ENCODE assay signal across 10 cellular contexts in the genomic region with DNA sequence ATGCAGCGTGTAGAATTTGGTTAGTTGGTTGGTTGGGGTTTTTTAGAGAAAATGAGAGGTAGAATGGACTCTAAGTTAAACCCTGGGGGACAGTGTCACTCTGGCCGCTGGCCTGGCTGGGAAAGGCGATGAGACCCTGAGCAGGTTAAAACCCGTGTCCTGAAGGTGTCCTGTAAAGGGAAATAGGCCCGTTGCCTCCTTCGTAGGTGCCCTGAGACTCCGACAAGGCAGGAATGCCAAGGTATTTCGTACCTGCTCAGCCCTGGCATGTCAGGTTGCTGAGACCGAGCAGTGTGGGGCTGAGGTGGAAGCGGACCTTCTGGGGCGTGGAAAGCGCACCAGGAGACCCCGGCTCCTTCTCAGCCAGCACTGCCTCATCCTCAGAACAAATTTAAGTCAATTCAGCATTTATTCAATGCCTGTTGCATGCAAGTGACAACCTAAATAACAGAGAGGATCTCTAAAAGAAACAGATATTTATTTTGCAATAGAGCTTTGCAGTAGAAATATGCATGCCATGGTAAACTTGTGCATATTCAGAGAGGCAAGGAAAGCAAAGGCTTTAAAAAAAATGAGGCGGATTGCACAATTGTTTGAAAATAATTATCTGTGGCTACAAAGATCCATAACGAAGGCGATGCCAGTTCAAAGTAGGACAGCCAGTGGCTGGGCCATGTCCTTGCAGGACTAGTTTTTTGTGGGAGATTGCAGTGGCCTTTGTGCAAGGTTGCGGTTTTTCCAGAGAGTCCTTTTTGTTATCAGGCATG. TPM values are rescaled to one million over a fixed set of nuclear protein-coding genes. Genes with fewer than 3 reads are reported as not detected.
DNase-seq lines count a peak whose midpoint lies in the region; ATAC-seq, FAIRE-seq and TF ChIP-seq lines count a peak whose summit lies in the region.
"Had no signal": no experiment of that assay in that cellular context is flagged by ENCODE, and none has a peak within 500 bp of the region (broad histone marks: within the 10 kb centered on the region; RNA-seq: fewer than 3 reads in every experiment).

No MANE protein-coding gene starts in this region.

- peaks cover 25% of the 10 kb centered on the region for H3K27me3 Mint-ChIP-seq in activated naive CD8-positive, alpha-beta T cell treated with anti-CD3 and anti-CD28 coated beads, Interleukin-2, amount 10 ng/mL, durations not matched to agents 7 days and 5 days

- POLR2A ChIA-PET in SK-N-SH (lab: Yijun Ruan, JAX) (no interaction called here), HepG2 (lab: Yijun Ruan, JAX) (interaction anchor here (0.8 to 2.3 kb wide), 8 partner anchors 13 to 352 kb away, joined by 3 to 20 read pairs (median 6); a partner anchor contains a TSS)
- POLR2A ChIA-PET in activated naive CD8-positive, alpha-beta T cell treated with anti-CD3 and anti-CD28 coated beads, Interleukin-2, amount 10 ng/mL, durations not matched to agents 7 days and 5 days (lab: Charles Lee): interaction anchor here (0.6 to 1.0 kb wide), 2 partner anchors 150 to 151 kb away, joined by 3 read pairs; a partner anchor contains a TSS

- H3K9me2 ChIP-seq in SK-N-SH: no peaks in the 10 kb centered on the region

- no peak for TF ChIP-seq EP300 in SK-N-SH (IDR thresholded peaks at IDR 0.05; ENCODE audit: borderline replicate concordance in 1 of 2, low read depth in 1 of 2, low read length in 1 of 2)
- TF ChIP-seq EP300 in HepG2 (IDR thresholded peaks at IDR 0.05; ENCODE audit: low read depth in 2 of 2, low read length in 2 of 2): peak in 1 of 2 experiments; percentile 29; a peak in 1 of 4 replicates
- no peak for TF ChIP-seq EP300 in HepG2 (CRISPR knock-in tag; IDR thresholded peaks at IDR 0.05; ENCODE audit: borderline replicate concordance)
- TF ChIP-seq EP300 in stomach (IDR thresholded peaks at IDR 0.05): no peak

- DNase-seq in SK-N-SH (no peak), HepG2 (ENCODE audit: low spot score) (peak; percentile 59), stomach (no peak), midbrain (lab: John Stamatoyannopoulos, UW) (no peak), GOT3 (lab: John Stamatoyannopoulos, UW) (no peak), BE2C (no peak)
- no peak for DNase-seq in activated naive CD8-positive, alpha-beta T cell treated with anti-CD3 and anti-CD28 coated beads, Interleukin-2, amount 10 ng/mL, durations not matched to agents 7 days and 5 days
- DNase-seq: NCI-H1436 had no signal

- no peak overlapping the region for H2AFZ ChIP-seq in SK-N-SH (ENCODE audit: low read depth)
- no peak overlapping the region for H2AFZ ChIP-seq in HepG2 (ENCODE audit: low read length)

- intact Hi-C loops in HepG2 (cut with micrococcal nuclease; ENCODE audit: unreplicated experiment): loop anchor here (2.0 kb wide), 2 partner anchors 14 to 54 kb away; no protein-coding TSS in a partner anchor
- intact Hi-C loops in stomach (cut with DNase I; ENCODE audit: low total_unique reads): no loop called here

- H3K27ac Mint-ChIP-seq in activated naive CD8-positive, alpha-beta T cell treated with anti-CD3 and anti-CD28 coated beads, Interleukin-2, amount 10 ng/mL, durations not matched to agents 7 days and 5 days: peak overlapping the region; percentile 16

- H3K36me3 ChIP-seq in SK-N-SH (replicated peaks in 1 of 2; ENCODE audit: control insufficient read depth in 1 of 2, insufficient read depth in 2 of 2, low read length in 1 of 2) (no peaks in the 10 kb centered on the region), HepG2 (replicated peaks in 1 of 2; ENCODE audit: control insufficient read depth in 1 of 2, insufficient read depth in 2 of 2, low read length in 2 of 2) (peaks cover 3 to 5% of the 10 kb centered on the region in 2 experiments; a peak in 4 of 5 replicates), stomach (peaks cover 0 to under 1% (median 0%) of the 10 kb centered on the region in 4 donors), BE2C (no peaks in the 10 kb centered on the region; the same call in 1 of the 2 replicates)

- ATAC-seq in SK-N-SH treated with all-trans-retinoic acid at 6 μM for 48 hours (no peak), HepG2 (peak; percentile 15)
- ATAC-seq in activated naive CD8-positive, alpha-beta T cell treated with anti-CD3 and anti-CD28 coated beads, Interleukin-2, amount 10 ng/mL, durations not matched to agents 7 days and 5 days (ENCODE audit: low read depth): no peak

- no TSS peak for BruUV-seq in HepG2 (replicated peaks; lab: Mats Ljungman, UMichigan)

- peaks cover 22% of the 10 kb centered on the region for H3K4me1 Mint-ChIP-seq in activated naive CD8-positive, alpha-beta T cell treated with anti-CD3 and anti-CD28 coated beads, Interleukin-2, amount 10 ng/mL, durations not matched to agents 7 days and 5 days

- H3K9me3 ChIP-seq in SK-N-SH (no peaks in the 10 kb centered on the region), HepG2 (ENCODE audit: low read length) (no peaks in the 10 kb centered on the region), stomach (no peaks in the 10 kb centered on the region), BE2C (no peaks in the 10 kb centered on the region)

- H3K4me1 ChIP-seq in SK-N-SH (ENCODE audit: control insufficient read depth in 1 of 2, insufficient read depth in 2 of 2, low read depth in 1 of 2, low read length in 1 of 2) (peaks cover 0 to 7% of the 10 kb centered on the region in 2 experiments; a peak in 1 of 4 replicates), HepG2 (ENCODE audit: insufficient read depth, low read length) (peaks cover 49% of the 10 kb centered on the region), stomach (peaks cover 13 to 61% (median 55%) of the 10 kb centered on the region in 4 donors), BE2C (no peaks in the 10 kb centered on the region)

- H3K9ac ChIP-seq in SK-N-SH (no peak overlapping the region), HepG2 (ENCODE audit: insufficient read depth, low read depth, low read length) (peak overlapping the region; percentile 86)

- peaks cover 7% of the 10 kb centered on the region for H3K36me3 Mint-ChIP-seq in activated naive CD8-positive, alpha-beta T cell treated with anti-CD3 and anti-CD28 coated beads, Interleukin-2, amount 10 ng/mL, durations not matched to agents 7 days and 5 days

- H3K27ac ChIP-seq in SK-N-SH (ENCODE audit: low read depth in 2 of 2, low read length in 1 of 2): no peak overlapping the region
- peak overlapping the region; percentile 95 for H3K27ac ChIP-seq in HepG2 (ENCODE audit: extremely low read length, insufficient read depth, low read length)
- peak overlapping the region; percentile 86 to 98 (median 95) for H3K27ac ChIP-seq in stomach

- no peaks in the 10 kb centered on the region for H3K27me3 ChIP-seq in SK-N-SH (ENCODE audit: insufficient read depth)
- H3K27me3 ChIP-seq in HepG2 (ENCODE audit: control insufficient read depth in 1 of 2, insufficient read depth in 2 of 2, low read length in 2 of 2): no peaks in the 10 kb centered on the region; a peak in 1 of 5 replicates
- H3K27me3 ChIP-seq in stomach: no peaks in the 10 kb centered on the region
- H3K27me3 ChIP-seq in BE2C: peaks cover 52% of the 10 kb centered on the region

- in situ Hi-C loops in HepG2 (cut with HindIII; ENCODE audit: extremely low pct_ligation_motif_present, low pct_unique_long_range_greater_than_20kb): loop anchor here (5.0 kb wide), 1 partner anchor 106 kb away; no protein-coding TSS in a partner anchor

- peak overlapping the region; percentile 99 for H3K4me3 Mint-ChIP-seq in activated naive CD8-positive, alpha-beta T cell treated with anti-CD3 and anti-CD28 coated beads, Interleukin-2, amount 10 ng/mL, durations not matched to agents 7 days and 5 days

- H3K9me3 Mint-ChIP-seq in activated naive CD8-positive, alpha-beta T cell treated with anti-CD3 and anti-CD28 coated beads, Interleukin-2, amount 10 ng/mL, durations not matched to agents 7 days and 5 days: no peaks in the 10 kb centered on the region

- TF ChIP-seq CTCF in SK-N-SH (IDR thresholded peaks at IDR 0.05): no peak
- TF ChIP-seq CTCF in HepG2 (CRISPR knock-in tag; IDR thresholded peaks at IDR 0.05): no peak
- no peak for TF ChIP-seq CTCF in stomach (IDR thresholded peaks at IDR 0.05)
- TF ChIP-seq CTCF in BE2C (IDR thresholded peaks at IDR 0.05; ENCODE audit: low read depth, low read length): no peak

- 96% methylated on average over 17 of the region's 17 CpGs for WGBS in SK-N-SH (ENCODE audit: low lambda C conversion rate)
- WGBS in HepG2 (ENCODE audit: low lambda C conversion rate): 4% methylated on average over 10 of the region's 17 CpGs
- WGBS in stomach, 5 donors: 31 to 78% (median 45%) methylated on average over 17 of the region's 17 CpGs

- H4K20me1 ChIP-seq in SK-N-SH (ENCODE audit: insufficient read depth) (no peaks in the 10 kb centered on the region), HepG2 (ENCODE audit: insufficient read depth, low read length) (no peaks in the 10 kb centered on the region)

- peak overlapping the region in 1 of 2 experiments; percentile 66; a peak in 2 of 4 replicates for H3K4me3 ChIP-seq in SK-N-SH (ENCODE audit: low read depth in 2 of 2, low read length in 1 of 2)
- peak overlapping the region; percentile 90 to 98 (median 94) for H3K4me3 ChIP-seq in HepG2 (replicated peaks in 1 of 3; ENCODE audit: insufficient read depth in 1 of 3, low read depth in 2 of 3, low read length in 3 of 3)
- peak overlapping the region; percentile 65 to 89 (median 74) for H3K4me3 ChIP-seq in stomach
- no peak overlapping the region for H3K4me3 ChIP-seq in BE2C (ENCODE audit: low read depth, low read length)

- TF ChIP-seq POLR2A in HepG2 (IDR thresholded peaks at IDR 0.05; ENCODE audit: insufficient read depth in 1 of 2, low read depth in 2 of 2, low read length in 2 of 2) (peak in 1 of 2 experiments; percentile 36; a peak in 1 of 4 replicates), stomach (IDR thresholded peaks at IDR 0.05) (no peak)

- no peaks in the 10 kb centered on the region for H3K79me2 ChIP-seq in SK-N-SH (ENCODE audit: insufficient read depth)
- H3K79me2 ChIP-seq in HepG2 (ENCODE audit: insufficient read depth, low read length): peaks cover 36% of the 10 kb centered on the region

- CTCF ChIA-PET in SK-N-SH (lab: Yijun Ruan, JAX) (interaction anchor here (1.2 kb wide), 1 partner anchor 31 kb away, joined by 4 read pairs; no protein-coding TSS in a partner anchor), HepG2 (lab: Yijun Ruan, JAX; ENCODE audit: low intra/inter-chr PET ratio, low total read pairs) (no interaction called here)

- no peak for TF ChIP-seq RAD21 in SK-N-SH (IDR thresholded peaks at IDR 0.05; ENCODE audit: low read length)
- TF ChIP-seq RAD21 in HepG2 (CRISPR knock-in tag; IDR thresholded peaks at IDR 0.05): no peak

- peak; percentile 73 for FAIRE-seq in HepG2 (lab: Jason Lieb, UNC)
- FAIRE-seq: A204.1 had no signal

- H3K4me2 ChIP-seq in SK-N-SH: peak overlapping the region; percentile 84
- H3K4me2 ChIP-seq in HepG2 (ENCODE audit: low read depth, low read length): peak overlapping the region; percentile 89

- H3F3A ChIP-seq in SK-N-SH (replicated peaks; ENCODE audit: insufficient read depth): peaks cover 15% of the 10 kb centered on the region

RNA-seq across cellular contexts. Expression of a gene that starts 1.4 kb away (rescaled TPM):
- polyA plus RNA-seq in SK-N-SH (2012; rRNA removed) (4.9 and 5.2 TPM in 2 replicates), HepG2 (2011; rRNA removed) (27.3 and 30.5 TPM in 2 replicates), stomach (10 to 100 TPM; 25.5 to 41.8 (median 36.0) TPM)
- polyA plus RNA-seq in SK-N-SH (2012; cell fraction: cytosol; rRNA removed): 4.8 and 5.3 TPM in 2 replicates
- polyA plus RNA-seq in SK-N-SH (2012; cell fraction: nucleus; rRNA removed): 2.7 and 3.6 TPM in 2 replicates
- total RNA-seq in activated naive CD8-positive, alpha-beta T cell treated with anti-CD3 and anti-CD28 coated beads, Interleukin-2, amount 10 ng/mL, durations not matched to agents 7 days and 5 days: 1 to 10 TPM; 8.8 to 9.9 TPM
- total RNA-seq in HepG2 (2016; rRNA removed; fragmentation: Illumina TruSeq; extraction: Trizol) (15.2 and 15.6 TPM in 2 replicates), stomach (10 to 100 TPM; 11.7 to 44.6 (median 20.0) TPM)
- 5.8 and 6.2 TPM in 2 replicates for total RNA-seq in HepG2 (2016; cell fraction: cytosol; rRNA removed; fragmentation: Illumina TruSeq; extraction: Trizol; ENCODE audit: low read depth)
- total RNA-seq in HepG2 (2016; cell fraction: insoluble cytoplasmic fraction; rRNA removed; fragmentation: Illumina TruSeq; extraction: Trizol): 13.5 and 15.3 TPM in 2 replicates
- 12.0 and 13.1 TPM in 2 replicates for total RNA-seq in HepG2 (2016; cell fraction: membrane; rRNA removed; fragmentation: Illumina TruSeq; extraction: Trizol)
- 6.5 and 7.9 TPM in 2 replicates for total RNA-seq in HepG2 (2016; cell fraction: nucleus; rRNA removed; fragmentation: Illumina TruSeq; extraction: Trizol)
- 28.4 and 39.0 TPM in 2 replicates for polyA plus RNA-seq in HepG2 (2011; cell fraction: cytosol; rRNA removed)
- 12.0 and 13.8 TPM in 2 replicates for polyA plus RNA-seq in HepG2 (2011; cell fraction: nucleus; rRNA removed)
- polyA plus RNA-seq in HepG2 (2012): 14.6 and 20.9 TPM in 2 replicates
- 4.5 and 5.9 TPM in 2 replicates for polyA plus RNA-seq in HepG2 (2016; cell fraction: cytosol; fragmentation: Illumina TruSeq; extraction: Trizol; ENCODE audit: low read depth)
- 13.3 and 15.2 TPM in 2 replicates for polyA plus RNA-seq in HepG2 (2016; cell fraction: insoluble cytoplasmic fraction; fragmentation: Illumina TruSeq; extraction: Trizol; ENCODE audit: low read depth)
- polyA plus RNA-seq in HepG2 (2016; cell fraction: membrane; fragmentation: Illumina TruSeq; extraction: Trizol; ENCODE audit: low read depth): 7.5 and 8.5 TPM in 2 replicates
- polyA plus RNA-seq in HepG2 (2016; cell fraction: nucleus; fragmentation: Illumina TruSeq; extraction: Trizol; ENCODE audit: insufficient read depth, low read depth): 9.6 and 9.8 TPM in 2 replicates
- 7.5 and 23.0 TPM in 2 replicates for polyA minus RNA-seq in HepG2 (2011; rRNA and poly(A)+ RNA removed; ENCODE audit: low replicate concordance)
- polyA minus RNA-seq in HepG2 (2011; cell fraction: cytosol; rRNA and poly(A)+ RNA removed): 12.6 and 15.1 TPM in 2 replicates
- polyA minus RNA-seq in HepG2 (2011; cell fraction: nucleus; rRNA and poly(A)+ RNA removed): 8.2 TPM in 2 replicates
- polyA plus RNA-seq in BE2C (2012; ENCODE audit: insufficient read depth, insufficient read length, low read depth): 0.48 TPM

RNA-seq across cellular contexts. Expression of a gene that starts 52.5 kb away (rescaled TPM):
- polyA plus RNA-seq in SK-N-SH (2012; rRNA removed): 32.4 and 39.8 TPM in 2 replicates
- polyA plus RNA-seq in SK-N-SH (2012; cell fraction: cytosol; rRNA removed): 19.9 and 25.5 TPM in 2 replicates
- polyA plus RNA-seq in SK-N-SH (2012; cell fraction: nucleus; rRNA removed): 97.8 and 104 TPM in 2 replicates
- 10 to 100 TPM; 31.3 TPM for total RNA-seq in activated naive CD8-positive, alpha-beta T cell treated with anti-CD3 and anti-CD28 coated beads, Interleukin-2, amount 10 ng/mL, durations not matched to agents 7 days and 5 days
- 18.5 and 19.0 TPM in 2 replicates for total RNA-seq in HepG2 (2016; rRNA removed; fragmentation: Illumina TruSeq; extraction: Trizol)
- 5.5 and 6.3 TPM in 2 replicates for total RNA-seq in HepG2 (2016; cell fraction: cytosol; rRNA removed; fragmentation: Illumina TruSeq; extraction: Trizol; ENCODE audit: low read depth)
- 18.9 and 19.7 TPM in 2 replicates for total RNA-seq in HepG2 (2016; cell fraction: insoluble cytoplasmic fraction; rRNA removed; fragmentation: Illumina TruSeq; extraction: Trizol)
- 12.5 and 13.8 TPM in 2 replicates for total RNA-seq in HepG2 (2016; cell fraction: membrane; rRNA removed; fragmentation: Illumina TruSeq; extraction: Trizol)
- 20.9 and 21.0 TPM in 2 replicates for total RNA-seq in HepG2 (2016; cell fraction: nucleus; rRNA removed; fragmentation: Illumina TruSeq; extraction: Trizol)
- 23.2 and 27.0 TPM in 2 replicates for polyA plus RNA-seq in HepG2 (2011; rRNA removed)
- 24.7 and 25.6 TPM in 2 replicates for polyA plus RNA-seq in HepG2 (2011; cell fraction: cytosol; rRNA removed)
- 81.1 and 85.3 TPM in 2 replicates for polyA plus RNA-seq in HepG2 (2011; cell fraction: nucleus; rRNA removed)
- polyA plus RNA-seq in HepG2 (2012): 18.2 and 22.0 TPM in 2 replicates
- polyA plus RNA-seq in HepG2 (2016; cell fraction: cytosol; fragmentation: Illumina TruSeq; extraction: Trizol; ENCODE audit: low read depth): 5.1 and 5.8 TPM in 2 replicates
- 18.8 and 20.5 TPM in 2 replicates for polyA plus RNA-seq in HepG2 (2016; cell fraction: insoluble cytoplasmic fraction; fragmentation: Illumina TruSeq; extraction: Trizol; ENCODE audit: low read depth)
- 10.7 and 10.9 TPM in 2 replicates for polyA plus RNA-seq in HepG2 (2016; cell fraction: membrane; fragmentation: Illumina TruSeq; extraction: Trizol; ENCODE audit: low read depth)
- polyA plus RNA-seq in HepG2 (2016; cell fraction: nucleus; fragmentation: Illumina TruSeq; extraction: Trizol; ENCODE audit: insufficient read depth, low read depth): 43.2 and 44.7 TPM in 2 replicates
- polyA minus RNA-seq in HepG2 (2011; rRNA and poly(A)+ RNA removed; ENCODE audit: low replicate concordance): 19.3 and 20.3 TPM in 2 replicates
- 4.0 and 5.5 TPM in 2 replicates for polyA minus RNA-seq in HepG2 (2011; cell fraction: cytosol; rRNA and poly(A)+ RNA removed)
- polyA minus RNA-seq in HepG2 (2011; cell fraction: nucleus; rRNA and poly(A)+ RNA removed): 19.4 and 22.9 TPM in 2 replicates
- total RNA-seq in stomach: 10 to 100 TPM; 25.7 to 50.7 (median 34.4) TPM
- 10 to 100 TPM; 38.4 to 44.7 (median 41.4) TPM for polyA plus RNA-seq in stomach
- polyA plus RNA-seq in BE2C (2012; ENCODE audit: insufficient read depth, insufficient read length, low read depth): 46.6 TPM

Comparison
In these comparisons a context has a peak if more than half of its experiments do, and no peak if none do; other contexts are left out.
1. H3K27ac ChIP-seq: peak in HepG2 (single experiment) and stomach (5 of 5); none in SK-N-SH (0 of 2).